ENCODE assay signal across 11 cellular contexts in the genomic region with DNA sequence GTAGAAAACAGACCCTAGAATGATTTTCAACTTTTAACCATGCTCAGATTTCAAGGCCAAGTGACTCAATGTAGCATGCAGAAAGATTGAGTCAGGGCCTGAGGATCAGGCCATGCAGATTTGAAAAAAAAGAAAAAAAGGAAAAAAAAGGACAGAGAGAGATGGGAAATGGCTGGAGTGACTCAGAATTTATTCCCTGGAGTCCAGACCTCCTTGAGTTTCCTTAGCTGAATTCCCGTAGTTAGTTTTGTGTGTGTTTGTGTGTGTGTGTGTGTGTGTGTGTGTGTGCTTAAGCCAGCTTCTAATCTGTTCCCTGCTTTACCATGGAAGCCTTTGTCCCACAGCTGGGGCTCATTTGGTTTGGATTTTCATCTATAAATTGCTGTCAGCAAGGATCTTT.
DNase-seq lines count a peak whose midpoint lies in the region; ATAC-seq, FAIRE-seq and TF ChIP-seq lines count a peak whose summit lies in the region.
"Had no signal": no experiment of that assay in that cellular context is flagged by ENCODE, and none has a peak within 500 bp of the region (broad histone marks: within the 10 kb centered on the region; RNA-seq: fewer than 3 reads in every experiment).

No MANE protein-coding gene starts in this region.

- no peak overlapping the region for H2AFZ ChIP-seq in keratinocyte (ENCODE audit: control insufficient read depth, low read length)

- H3K4me2 ChIP-seq in keratinocyte (ENCODE audit: control insufficient read depth, extremely low read depth, insufficient read depth, low read depth, low read length): peak overlapping the region; percentile 7

- ATAC-seq in thoracic aorta (ENCODE audit: insufficient number of reproducible peaks, low FRiP score, low read depth) (peak; percentile 93), GM19467 (IDR thresholded peaks at IDR 0.05; ENCODE audit: unreplicated experiment) (no peak), HG03280 (IDR thresholded peaks at IDR 0.05; ENCODE audit: unreplicated experiment) (no peak), GM18873 (IDR thresholded peaks at IDR 0.05; ENCODE audit: low FRiP score, unreplicated experiment) (no peak)

- dilution Hi-C loops in keratinocyte (cut with MboI; ENCODE audit: extremely low pct_ligation_motif_present, low sequenced_read_pairs): no loop called here

- H3K9me1 ChIP-seq in keratinocyte (ENCODE audit: control insufficient read depth, extremely low read depth, insufficient read depth, low read length): no peaks in the 10 kb centered on the region

- H4K20me1 ChIP-seq in keratinocyte (ENCODE audit: control insufficient read depth, extremely low read depth, insufficient read depth, low read length): no peaks in the 10 kb centered on the region

- H3K4me1 ChIP-seq in keratinocyte (ENCODE audit: control insufficient read depth, extremely low read depth, insufficient read depth, low read length) (peaks cover 4% of the 10 kb centered on the region), thoracic aorta (ENCODE audit: control insufficient read depth in 1 of 2, low read depth in 2 of 2) (peaks cover 26 to 43% of the 10 kb centered on the region in 2 donors)
- H3K4me1 ChIP-seq: upper lobe of left lung had no signal

- no peaks in the 10 kb centered on the region for H3K79me2 ChIP-seq in keratinocyte (ENCODE audit: control insufficient read depth, insufficient read depth, low read length)

- peak; percentile 69 for DNase-seq in HFF-Myc (ENCODE audit: extremely low read depth, low read depth)
- DNase-seq in brain pericyte (ENCODE audit: low read depth, low spot score): peak; percentile 79
- DNase-seq in keratinocyte (ENCODE audit: low read depth, low spot score): no peak
- DNase-seq in thoracic aorta (ENCODE audit: low spot score): peak; percentile 20
- DNase-seq in activated naive CD4-positive, alpha-beta T cell treated with anti-CD3 and anti-CD28 coated beads, Interleukin-2, amount 50 U/mL, for 16 hours: no peak
- DNase-seq: activated naive CD8-positive, alpha-beta T cell treated with anti-CD3 and anti-CD28 coated beads, Interleukin-2, amount 10 ng/mL, durations not matched to agents 7 days and 5 days; upper lobe of left lung had no signal

- H3K27ac ChIP-seq in keratinocyte (ENCODE audit: control insufficient read depth, insufficient read depth, low read length) (no peak overlapping the region), thoracic aorta (peak overlapping the region; percentile 25 to 51)
- H3K27ac ChIP-seq: upper lobe of left lung, VCaP had no signal

- H3K36me3 ChIP-seq in keratinocyte (ENCODE audit: control insufficient read depth in 2 of 2, extremely low read depth in 1 of 2, insufficient read depth in 2 of 2, low read length in 2 of 2) (no peaks in the 10 kb centered on the region), thoracic aorta (no peaks in the 10 kb centered on the region)
- H3K36me3 ChIP-seq: upper lobe of left lung had no signal

- H3K9ac ChIP-seq in keratinocyte (ENCODE audit: control insufficient read depth, extremely low read depth, insufficient read depth, low read length): no peak overlapping the region

- no peak overlapping the region for H3K4me3 ChIP-seq in HFF-Myc (replicated peaks; ENCODE audit: low read depth, low read length)
- no peak overlapping the region for H3K4me3 ChIP-seq in keratinocyte (ENCODE audit: control insufficient read depth in 2 of 3, extremely low read depth in 1 of 3, insufficient read depth in 2 of 3, low read depth in 1 of 3, low read length in 3 of 3)
- H3K4me3 ChIP-seq in thoracic aorta: no peak overlapping the region
- H3K4me3 ChIP-seq: upper lobe of left lung had no signal

- TF ChIP-seq CTCF in HFF-Myc (IDR thresholded peaks at IDR 0.05; ENCODE audit: low read depth, low read length, missing control alignments): no peak
- TF ChIP-seq CTCF in keratinocyte (optimal IDR thresholded peaks at IDR 0.05 in 1 of 3, IDR thresholded peaks at IDR 0.05 in 1 of 3, conservative IDR thresholded peaks at IDR 0.05 in 1 of 3; ENCODE audit: extremely low read depth in 1 of 3, insufficient read depth in 2 of 3, low read length in 3 of 3): no peak
- no peak for TF ChIP-seq CTCF in thoracic aorta (IDR thresholded peaks at IDR 0.05)

- H3K27me3 ChIP-seq in keratinocyte (ENCODE audit: control insufficient read depth, extremely low read depth, insufficient read depth, low read length) (no peaks in the 10 kb centered on the region), thoracic aorta (replicated peaks; ENCODE audit: insufficient read depth) (no peaks in the 10 kb centered on the region)
- H3K27me3 ChIP-seq: upper lobe of left lung had no signal

- no peaks in the 10 kb centered on the region for H3K9me3 ChIP-seq in keratinocyte (ENCODE audit: control insufficient read depth, low read depth, low read length)
- no peaks in the 10 kb centered on the region for H3K9me3 ChIP-seq in thoracic aorta
- H3K9me3 ChIP-seq: upper lobe of left lung had no signal

- peak; percentile 63 for FAIRE-seq in keratinocyte (lab: Jason Lieb, UNC)

Comparison
In these comparisons a context has a peak if more than half of its experiments do, and no peak if none do; other contexts are left out.
1. DNase-seq: peak in HFF-Myc (single experiment), brain pericyte (single experiment) and thoracic aorta (single experiment); none in keratinocyte (single experiment) and activated naive CD4-positive, alpha-beta T cell treated with anti-CD3 and anti-CD28 coated beads, Interleukin-2, amount 50 U/mL, for 16 hours (single experiment).